ENCODE assay signal across 1 cellular context in the genomic region with DNA sequence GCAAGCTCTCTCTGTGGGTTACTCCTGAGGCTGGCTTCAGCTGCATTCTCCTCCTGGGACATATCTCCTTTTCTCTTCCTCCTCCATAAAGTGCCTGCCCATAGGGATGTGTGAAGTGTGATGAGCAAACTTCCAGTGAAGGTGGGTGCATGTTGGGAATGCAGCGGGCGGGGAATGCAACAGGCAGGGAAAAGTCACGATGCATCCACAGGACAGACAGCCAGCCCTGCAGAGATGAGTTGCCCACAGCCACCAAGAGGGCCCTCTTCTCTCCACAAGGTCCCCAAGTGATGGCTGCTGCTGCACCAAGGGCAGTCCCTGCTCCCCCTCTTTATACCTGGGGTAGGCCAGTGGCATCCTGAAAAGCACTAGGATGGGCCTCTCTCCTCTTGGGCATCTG.
A peak's percentile ranks its signal among the peaks of the same experiment; 100 is the strongest.
TF ChIP-seq lines count a peak whose summit lies in the region.

No MANE protein-coding gene starts in this region.

TF ChIP-seq in HEK293, 187 proteins besides CTCF, POLR2A, EP300 and RAD21 (continued from another document):
- no peak for TF ChIP-seq PRDM2 (tag by site-specific recombination; IDR thresholded peaks at IDR 0.05; ENCODE audit: borderline replicate concordance)
- no peak for TF ChIP-seq HOXA7 (CRISPR knock-in tag; IDR thresholded peaks at IDR 0.05; ENCODE audit: borderline replicate concordance)
- TF ChIP-seq SCRT2 (tag by site-specific recombination; IDR thresholded peaks at IDR 0.05): peak; percentile 79
